ENCODE assay signal across 1 cellular context in the genomic region with DNA sequence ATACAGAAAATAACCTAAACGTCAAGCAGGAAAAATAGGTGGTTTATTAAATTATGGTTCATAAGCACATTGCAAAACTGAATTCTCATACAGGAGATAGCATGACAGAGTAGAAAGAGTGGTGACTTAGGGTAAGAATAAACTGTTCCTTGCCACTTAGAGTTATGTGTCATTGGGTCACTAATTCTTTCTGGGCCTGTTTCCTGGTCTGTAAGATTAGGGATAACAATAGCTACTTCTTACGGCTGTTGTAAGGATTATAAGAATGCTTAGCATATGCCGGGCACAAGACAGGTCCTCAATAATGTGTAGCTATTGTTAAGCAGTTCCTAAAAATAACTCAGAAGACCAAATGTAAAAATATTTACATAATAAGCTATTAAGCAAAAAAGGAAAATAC.
TF ChIP-seq lines count a peak whose summit lies in the region.

No MANE protein-coding gene starts in this region.

TF ChIP-seq in GM12878, 131 proteins besides CTCF, POLR2A, EP300 and RAD21:
- TF ChIP-seq EGR1 (IDR thresholded peaks at IDR 0.05; ENCODE audit: borderline replicate concordance in 1 of 2, low read depth in 2 of 2, low read length in 2 of 2) = no peak
- TF ChIP-seq ZNF217 (IDR thresholded peaks at IDR 0.05) = no peak
- no peak for TF ChIP-seq TCF3 (IDR thresholded peaks at IDR 0.05; ENCODE audit: borderline replicate concordance, insufficient read depth, low read depth, low read length)
- no peak for TF ChIP-seq MXI1 (IDR thresholded peaks at IDR 0.05; ENCODE audit: low read depth, low read length)
- no peak for TF ChIP-seq NFXL1 (IDR thresholded peaks at IDR 0.05; ENCODE audit: borderline replicate concordance)
- no peak for TF ChIP-seq HDGF (IDR thresholded peaks at IDR 0.05)
- TF ChIP-seq IRF4 (IDR thresholded peaks at IDR 0.05; ENCODE audit: low read depth, low read length) = no peak
- TF ChIP-seq TCF12 (IDR thresholded peaks at IDR 0.05; ENCODE audit: low read depth, low read length) = no peak
- TF ChIP-seq, protein P1, sequence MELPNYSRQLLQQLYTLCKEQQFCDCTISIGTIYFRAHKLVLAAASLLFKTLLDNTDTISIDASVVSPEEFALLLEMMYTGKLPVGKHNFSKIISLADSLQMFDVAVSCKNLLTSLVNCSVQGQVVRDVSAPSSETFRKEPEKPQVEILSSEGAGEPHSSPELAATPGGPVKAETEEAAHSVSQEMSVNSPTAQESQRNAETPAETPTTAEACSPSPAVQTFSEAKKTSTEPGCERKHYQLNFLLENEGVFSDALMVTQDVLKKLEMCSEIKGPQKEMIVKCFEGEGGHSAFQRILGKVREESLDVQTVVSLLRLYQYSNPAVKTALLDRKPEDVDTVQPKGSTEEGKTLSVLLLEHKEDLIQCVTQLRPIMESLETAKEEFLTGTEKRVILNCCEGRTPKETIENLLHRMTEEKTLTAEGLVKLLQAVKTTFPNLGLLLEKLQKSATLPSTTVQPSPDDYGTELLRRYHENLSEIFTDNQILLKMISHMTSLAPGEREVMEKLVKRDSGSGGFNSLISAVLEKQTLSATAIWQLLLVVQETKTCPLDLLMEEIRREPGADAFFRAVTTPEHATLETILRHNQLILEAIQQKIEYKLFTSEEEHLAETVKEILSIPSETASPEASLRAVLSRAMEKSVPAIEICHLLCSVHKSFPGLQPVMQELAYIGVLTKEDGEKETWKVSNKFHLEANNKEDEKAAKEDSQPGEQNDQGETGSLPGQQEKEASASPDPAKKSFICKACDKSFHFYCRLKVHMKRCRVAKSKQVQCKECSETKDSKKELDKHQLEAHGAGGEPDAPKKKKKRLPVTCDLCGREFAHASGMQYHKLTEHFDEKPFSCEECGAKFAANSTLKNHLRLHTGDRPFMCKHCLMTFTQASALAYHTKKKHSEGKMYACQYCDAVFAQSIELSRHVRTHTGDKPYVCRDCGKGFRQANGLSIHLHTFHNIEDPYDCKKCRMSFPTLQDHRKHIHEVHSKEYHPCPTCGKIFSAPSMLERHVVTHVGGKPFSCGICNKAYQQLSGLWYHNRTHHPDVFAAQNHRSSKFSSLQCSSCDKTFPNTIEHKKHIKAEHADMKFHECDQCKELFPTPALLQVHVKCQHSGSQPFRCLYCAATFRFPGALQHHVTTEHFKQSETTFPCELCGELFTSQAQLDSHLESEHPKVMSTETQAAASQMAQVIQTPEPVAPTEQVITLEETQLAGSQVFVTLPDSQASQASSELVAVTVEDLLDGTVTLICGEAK (IDR thresholded peaks at IDR 0.05; ENCODE audit: borderline replicate concordance) = no peak
- TF ChIP-seq PAX5 (IDR thresholded peaks at IDR 0.05; ENCODE audit: borderline replicate concordance, low read depth, low read length) = no peak
- no peak for TF ChIP-seq EED (IDR thresholded peaks at IDR 0.05; ENCODE audit: low read depth)
- no peak for TF ChIP-seq MYB (IDR thresholded peaks at IDR 0.05; ENCODE audit: borderline replicate concordance, low read depth, low read length)
- TF ChIP-seq, protein P2, sequence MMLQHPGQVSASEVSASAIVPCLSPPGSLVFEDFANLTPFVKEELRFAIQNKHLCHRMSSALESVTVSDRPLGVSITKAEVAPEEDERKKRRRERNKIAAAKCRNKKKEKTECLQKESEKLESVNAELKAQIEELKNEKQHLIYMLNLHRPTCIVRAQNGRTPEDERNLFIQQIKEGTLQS (IDR thresholded peaks at IDR 0.05; ENCODE audit: borderline replicate concordance, extremely low read depth, low read depth, low read length) = no peak
- TF ChIP-seq, protein P3, sequence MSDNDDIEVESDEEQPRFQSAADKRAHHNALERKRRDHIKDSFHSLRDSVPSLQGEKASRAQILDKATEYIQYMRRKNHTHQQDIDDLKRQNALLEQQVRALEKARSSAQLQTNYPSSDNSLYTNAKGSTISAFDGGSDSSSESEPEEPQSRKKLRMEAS (IDR thresholded peaks at IDR 0.05; ENCODE audit: low read depth, low read length) = no peak
- TF ChIP-seq, protein P4, sequence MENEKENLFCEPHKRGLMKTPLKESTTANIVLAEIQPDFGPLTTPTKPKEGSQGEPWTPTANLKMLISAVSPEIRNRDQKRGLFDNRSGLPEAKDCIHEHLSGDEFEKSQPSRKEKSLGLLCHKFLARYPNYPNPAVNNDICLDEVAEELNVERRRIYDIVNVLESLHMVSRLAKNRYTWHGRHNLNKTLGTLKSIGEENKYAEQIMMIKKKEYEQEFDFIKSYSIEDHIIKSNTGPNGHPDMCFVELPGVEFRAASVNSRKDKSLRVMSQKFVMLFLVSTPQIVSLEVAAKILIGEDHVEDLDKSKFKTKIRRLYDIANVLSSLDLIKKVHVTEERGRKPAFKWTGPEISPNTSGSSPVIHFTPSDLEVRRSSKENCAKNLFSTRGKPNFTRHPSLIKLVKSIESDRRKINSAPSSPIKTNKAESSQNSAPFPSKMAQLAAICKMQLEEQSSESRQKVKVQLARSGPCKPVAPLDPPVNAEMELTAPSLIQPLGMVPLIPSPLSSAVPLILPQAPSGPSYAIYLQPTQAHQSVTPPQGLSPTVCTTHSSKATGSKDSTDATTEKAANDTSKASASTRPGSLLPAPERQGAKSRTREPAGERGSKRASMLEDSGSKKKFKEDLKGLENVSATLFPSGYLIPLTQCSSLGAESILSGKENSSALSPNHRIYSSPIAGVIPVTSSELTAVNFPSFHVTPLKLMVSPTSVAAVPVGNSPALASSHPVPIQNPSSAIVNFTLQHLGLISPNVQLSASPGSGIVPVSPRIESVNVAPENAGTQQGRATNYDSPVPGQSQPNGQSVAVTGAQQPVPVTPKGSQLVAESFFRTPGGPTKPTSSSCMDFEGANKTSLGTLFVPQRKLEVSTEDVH (IDR thresholded peaks at IDR 0.05; ENCODE audit: low read depth, partially characterized antibody) = no peak
- no peak for TF ChIP-seq MTA2 (IDR thresholded peaks at IDR 0.05; ENCODE audit: low read depth)
- no peak for TF ChIP-seq SREBF2 (IDR thresholded peaks at IDR 0.05; ENCODE audit: low read length)
- no peak for TF ChIP-seq ATF7 (IDR thresholded peaks at IDR 0.05; ENCODE audit: low read depth)
- TF ChIP-seq POLR2AphosphoS5 (IDR thresholded peaks at IDR 0.05; ENCODE audit: low read length) = no peak
